10 cellular contexts compared by ENCODE assay signal in the genomic region with DNA sequence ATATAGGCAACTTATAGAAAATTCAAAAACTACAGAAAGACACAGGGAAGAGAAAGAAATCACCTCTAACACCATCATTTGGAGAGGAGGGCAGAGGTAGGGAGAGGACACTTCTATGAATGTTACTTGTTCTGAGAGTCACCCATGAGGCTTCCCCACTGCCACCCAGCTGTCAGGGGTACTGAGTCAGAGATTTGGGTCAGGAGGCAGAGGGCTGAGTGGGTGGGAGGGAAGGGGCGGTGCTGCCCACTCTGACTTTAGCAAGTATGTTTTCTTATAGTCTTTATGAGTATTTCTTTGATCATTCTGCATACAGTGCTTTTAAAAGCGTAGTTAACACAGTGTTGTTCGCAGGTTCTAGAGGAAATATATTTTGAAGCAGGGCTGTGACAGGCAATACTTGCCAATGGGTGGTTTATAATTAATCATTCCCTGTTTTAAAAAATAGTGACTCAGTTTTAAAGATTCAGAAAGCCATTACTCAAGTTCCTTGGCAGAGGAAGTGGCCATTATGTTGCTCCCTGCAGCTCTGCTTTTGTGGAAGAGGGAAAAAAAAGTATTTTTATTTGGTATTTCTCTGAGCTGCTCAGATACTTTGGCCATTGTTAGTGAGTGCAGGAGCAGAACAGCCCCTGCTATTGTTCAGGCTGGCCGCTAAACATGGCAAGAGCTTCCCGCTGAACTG. TPM values are rescaled to one million over a fixed set of nuclear protein-coding genes. Genes with fewer than 3 reads are reported as not detected.
DNase-seq lines count a peak whose midpoint lies in the region; ATAC-seq, FAIRE-seq and TF ChIP-seq lines count a peak whose summit lies in the region.
"Had no signal": no experiment of that assay in that cellular context is flagged by ENCODE, and none has a peak within 500 bp of the region (broad histone marks: within the 10 kb centered on the region; RNA-seq: fewer than 3 reads in every experiment).

No MANE protein-coding gene starts in this region.

- H3K36me3 ChIP-seq in Peyer's patch (peaks cover 0 to 3% (median 0%) of the 10 kb centered on the region in 3 donors), pancreas (no peaks in the 10 kb centered on the region)

- DNase-seq in CD14-positive monocyte (ENCODE audit: low spot score) (no peak), Peyer's patch (no peak), epithelial cell of prostate (ENCODE audit: low read depth, low spot score) (no peak), pancreas (no peak), immature natural killer cell (no peak), SW480 (ENCODE audit: low spot score) (no peak)

- H3K9me3 Mint-ChIP-seq in CD14-positive monocyte, result peaks cover 0 to 2% (median 0%) of the 10 kb centered on the region in 7 donors
- no peaks in the 10 kb centered on the region for H3K9me3 Mint-ChIP-seq in immature natural killer cell

- ATAC-seq in pancreas, result peak in 1 of 4 donors; percentile 3
- no peak for ATAC-seq in GM21528 (IDR thresholded peaks at IDR 0.05; ENCODE audit: low FRiP score, unreplicated experiment)
- ATAC-seq in HG02870 (IDR thresholded peaks at IDR 0.05; ENCODE audit: unreplicated experiment), result no peak

- H3K27ac Mint-ChIP-seq in CD14-positive monocyte, result peak overlapping the region; percentile 86 to 95 (median 94)
- no peak overlapping the region for H3K27ac Mint-ChIP-seq in immature natural killer cell

- H3K4me3 ChIP-seq in Peyer's patch (no peak overlapping the region), pancreas (no peak overlapping the region)

- peaks cover 8 to 81% (median 28%) of the 10 kb centered on the region in 4 donors for H3K4me1 ChIP-seq in Peyer's patch
- peaks cover 36 to 44% (median 43%) of the 10 kb centered on the region in 3 donors for H3K4me1 ChIP-seq in pancreas

- H3K27ac ChIP-seq in Peyer's patch (peak overlapping the region; percentile 6 to 70 (median 54)), epithelial cell of prostate (peak overlapping the region; percentile 94), pancreas (peak overlapping the region in 3 of 4 donors; percentile 43 to 58 (median 55))

- H3K9me3 ChIP-seq in Peyer's patch (no peaks in the 10 kb centered on the region), pancreas (no peaks in the 10 kb centered on the region)

- peak overlapping the region in 1 of 2 donors; percentile 26 for H3K4me3 Mint-ChIP-seq in CD14-positive monocyte
- no peak overlapping the region for H3K4me3 Mint-ChIP-seq in immature natural killer cell

- H3K4me1 Mint-ChIP-seq in CD14-positive monocyte (peaks cover 82% of the 10 kb centered on the region), immature natural killer cell (peaks cover 0 to 3% of the 10 kb centered on the region in 2 donors)

- H3K27me3 ChIP-seq in Peyer's patch (no peaks in the 10 kb centered on the region), pancreas (no peaks in the 10 kb centered on the region)

- intact Hi-C loops in CD14-positive monocyte (cut with micrococcal nuclease) (loop anchor here in 1 of 2 donors (2.0 kb wide), 1 partner anchor 17 kb away; no protein-coding TSS in a partner anchor), pancreas (cut with DNase I) (no loop called here)

- WGBS in pancreas, 2 donors, result 66 to 67% methylated on average over 5 of the region's 5 CpGs

- TF ChIP-seq CTCF in CD14-positive monocyte (IDR thresholded peaks at IDR 0.05) (no peak), Peyer's patch (IDR thresholded peaks at IDR 0.05) (no peak), pancreas (IDR thresholded peaks at IDR 0.05) (no peak)

- no peak for FAIRE-seq in pancreas (lab: Jason Lieb, UNC)
- FAIRE-seq: GM12891 had no signal

- TF ChIP-seq POLR2A in Peyer's patch (IDR thresholded peaks at IDR 0.05), result no peak

- H3K36me3 Mint-ChIP-seq in CD14-positive monocyte (peaks cover 46 to 65% of the 10 kb centered on the region in 2 donors), immature natural killer cell (no peaks in the 10 kb centered on the region)

- H3K27me3 Mint-ChIP-seq in CD14-positive monocyte (ENCODE audit: low read depth in 3 of 3) (peaks cover 0 to under 1% (median 0%) of the 10 kb centered on the region in 3 donors), immature natural killer cell (ENCODE audit: low read depth in 3 of 3) (peaks cover 4 to 6% (median 4%) of the 10 kb centered on the region in 3 donors)

RNA-seq across cellular contexts. Expression of a gene that starts 18.3 kb away (rescaled TPM):
- 10 to 100 TPM; 56.4 to 81.7 TPM for polyA plus RNA-seq in CD14-positive monocyte
- 100 to 1,000 TPM in 2 of 4 donors, 10 to 100 TPM in 2; 56.1 to 140 (median 100) TPM for total RNA-seq in Peyer's patch
- 10 to 100 TPM in 2 of 6 donors, 1 to 10 TPM in 4; 2.2 to 12.9 (median 7.1) TPM for total RNA-seq in pancreas
- polyA plus RNA-seq in pancreas, result 10 to 100 TPM in 1 of 2 donors, 1 to 10 TPM in 1; 4.3 to 10.3 TPM
- polyA plus RNA-seq in immature natural killer cell, result 1 to 10 TPM in 2 of 3 donors, under 1 TPM in 1; 0.50 to 4.2 (median 2.6) TPM
- polyA plus RNA-seq: neural cell had no signal

Comparison
In these comparisons a context has a peak if more than half of its experiments do, and no peak if none do; other contexts are left out.
1. H3K27ac Mint-ChIP-seq: peak in CD14-positive monocyte (7 of 7); none in immature natural killer cell (0 of 6).
2. RNA of a gene that starts 18.3 kb away (polyA plus RNA-seq): 56.4 to 81.7 TPM in CD14-positive monocyte; 4.3 to 10.3 TPM in pancreas and 0.50 to 4.2 TPM in immature natural killer cell; every median in the first group is over 4 times any median in the second.
3. Peak in every context shown above with its lines, with median percentiles within 50 percentile points of each other: H3K27ac ChIP-seq.